Comparison of ENCODE assay signal across 1 cellular context in genomic region chr1:154419620-154420020, GRCh38.
TF ChIP-seq lines count a peak whose summit lies in the region.

No MANE protein-coding gene starts in this region.

TF ChIP-seq in HepG2, 621 proteins besides CTCF, POLR2A, EP300 and RAD21 (continued from another document and continues in another):
- TF ChIP-seq ZFP37 (CRISPR knock-in tag; IDR thresholded peaks at IDR 0.05; ENCODE audit: borderline replicate concordance) (peak; percentile 39; the same call in 1 of the 2 replicates), ZNF720 (CRISPR knock-in tag; IDR thresholded peaks at IDR 0.05) (no peak), ZNF180 (CRISPR knock-in tag; IDR thresholded peaks at IDR 0.05; ENCODE audit: borderline replicate concordance, low read depth) (no peak), ZNF891 (CRISPR knock-in tag; IDR thresholded peaks at IDR 0.05) (no peak), RELA (CRISPR knock-in tag; IDR thresholded peaks at IDR 0.05) (no peak), RFX3 (CRISPR knock-in tag; IDR thresholded peaks at IDR 0.05) (no peak), ZNF703 (CRISPR knock-in tag; IDR thresholded peaks at IDR 0.05; ENCODE audit: borderline replicate concordance) (no peak), ZNF235 (CRISPR knock-in tag; IDR thresholded peaks at IDR 0.05; ENCODE audit: borderline replicate concordance) (no peak), TSC22D2 (CRISPR knock-in tag; IDR thresholded peaks at IDR 0.05; ENCODE audit: borderline replicate concordance) (no peak), POGZ (CRISPR knock-in tag; IDR thresholded peaks at IDR 0.05) (no peak), ZNF629 (CRISPR knock-in tag; conservative IDR thresholded peaks at IDR 0.05) (no peak), CHD2 (IDR thresholded peaks at IDR 0.05; ENCODE audit: low read depth, low read length) (no peak), ZNF484 (CRISPR knock-in tag; IDR thresholded peaks at IDR 0.05; ENCODE audit: borderline replicate concordance, low read depth) (no peak), NR2F1 (CRISPR knock-in tag; IDR thresholded peaks at IDR 0.05) (peak in 1 of 2 experiments; percentile 50; a peak in 1 of 4 replicates), NBN (conservative IDR thresholded peaks at IDR 0.05) (no peak), KDM1A (CRISPR knock-in tag; IDR thresholded peaks at IDR 0.05) (no peak), TBL1XR1 (IDR thresholded peaks at IDR 0.05; ENCODE audit: borderline replicate concordance, low read length, partially characterized antibody) (no peak), MXI1 (IDR thresholded peaks at IDR 0.05; ENCODE audit: borderline replicate concordance, low read depth, low read length) (no peak), ZNF124 (CRISPR knock-in tag; IDR thresholded peaks at IDR 0.05) (no peak), PHF21A (CRISPR knock-in tag; IDR thresholded peaks at IDR 0.05) (no peak; the same call in none of the 2 replicates), ZNF207 (IDR thresholded peaks at IDR 0.05; ENCODE audit: borderline replicate concordance) (no peak), NONO (IDR thresholded peaks at IDR 0.05) (no peak), NONO (CRISPR knock-in tag; conservative IDR thresholded peaks at IDR 0.05) (peak; percentile 47; the same call in 1 of the 2 replicates), BRCA1 (CRISPR knock-in tag; IDR thresholded peaks at IDR 0.05) (0 out of 2 replicates have a peak, but pooled peaks have one; percentile 53), NCOA1 (CRISPR knock-in tag; IDR thresholded peaks at IDR 0.05) (no peak), DPF2 (CRISPR knock-in tag; IDR thresholded peaks at IDR 0.05; ENCODE audit: borderline replicate concordance, low read depth) (peak; percentile 73), ZNF512 (CRISPR knock-in tag; IDR thresholded peaks at IDR 0.05) (no peak), DDIT3 (CRISPR knock-in tag; IDR thresholded peaks at IDR 0.05) (no peak), GMEB1 (CRISPR knock-in tag; IDR thresholded peaks at IDR 0.05; ENCODE audit: borderline replicate concordance) (0 out of 2 replicates have a peak, but pooled peaks have one; percentile 8), ZNF460 (CRISPR knock-in tag; IDR thresholded peaks at IDR 0.05; ENCODE audit: borderline replicate concordance) (no peak; the same call in 1 of the 2 replicates), FOXK2 (IDR thresholded peaks at IDR 0.05) (0 out of 2 replicates have a peak, but pooled peaks have one; percentile 33), SUZ12 (IDR thresholded peaks at IDR 0.05; ENCODE audit: low read depth, low read length) (no peak), ZNF496 (CRISPR knock-in tag; IDR thresholded peaks at IDR 0.05; ENCODE audit: insufficient replicate concordance) (no peak), ZFP36 (IDR thresholded peaks at IDR 0.05; ENCODE audit: borderline replicate concordance, low read depth, low read length, partially characterized antibody) (no peak), REXO4 (CRISPR knock-in tag; IDR thresholded peaks at IDR 0.05; ENCODE audit: borderline replicate concordance) (no peak), CHD4 (IDR thresholded peaks at IDR 0.05; ENCODE audit: borderline replicate concordance, low read length) (no peak), CCAR2 (optimal IDR thresholded peaks at IDR 0.05; ENCODE audit: low read depth, low read length) (no peak), ZNF263 (CRISPR knock-in tag; IDR thresholded peaks at IDR 0.05) (peak; percentile 40; the same call in 1 of the 2 replicates), ZNF792 (CRISPR knock-in tag; IDR thresholded peaks at IDR 0.05) (0 out of 2 replicates have a peak, but pooled peaks have one; percentile 61)
- TF ChIP-seq, protein P1, sequence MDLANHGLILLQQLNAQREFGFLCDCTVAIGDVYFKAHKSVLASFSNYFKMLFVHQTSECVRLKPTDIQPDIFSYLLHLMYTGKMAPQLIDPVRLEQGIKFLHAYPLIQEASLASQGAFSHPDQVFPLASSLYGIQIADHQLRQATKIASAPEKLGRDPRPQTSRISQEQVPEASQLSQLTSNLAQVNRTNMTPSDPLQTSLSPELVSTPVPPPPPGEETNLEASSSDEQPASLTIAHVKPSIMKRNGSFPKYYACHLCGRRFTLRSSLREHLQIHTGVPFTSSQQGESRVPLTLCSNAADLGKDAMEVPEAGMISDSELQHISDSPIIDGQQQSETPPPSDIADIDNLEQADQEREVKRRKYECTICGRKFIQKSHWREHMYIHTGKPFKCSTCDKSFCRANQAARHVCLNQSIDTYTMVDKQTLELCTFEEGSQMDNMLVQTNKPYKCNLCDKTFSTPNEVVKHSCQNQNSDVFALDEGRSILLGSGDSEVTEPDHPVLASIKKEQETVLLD (CRISPR knock-in tag; IDR thresholded peaks at IDR 0.05; ENCODE audit: low read depth) = no peak
- TF ChIP-seq, protein P2, sequence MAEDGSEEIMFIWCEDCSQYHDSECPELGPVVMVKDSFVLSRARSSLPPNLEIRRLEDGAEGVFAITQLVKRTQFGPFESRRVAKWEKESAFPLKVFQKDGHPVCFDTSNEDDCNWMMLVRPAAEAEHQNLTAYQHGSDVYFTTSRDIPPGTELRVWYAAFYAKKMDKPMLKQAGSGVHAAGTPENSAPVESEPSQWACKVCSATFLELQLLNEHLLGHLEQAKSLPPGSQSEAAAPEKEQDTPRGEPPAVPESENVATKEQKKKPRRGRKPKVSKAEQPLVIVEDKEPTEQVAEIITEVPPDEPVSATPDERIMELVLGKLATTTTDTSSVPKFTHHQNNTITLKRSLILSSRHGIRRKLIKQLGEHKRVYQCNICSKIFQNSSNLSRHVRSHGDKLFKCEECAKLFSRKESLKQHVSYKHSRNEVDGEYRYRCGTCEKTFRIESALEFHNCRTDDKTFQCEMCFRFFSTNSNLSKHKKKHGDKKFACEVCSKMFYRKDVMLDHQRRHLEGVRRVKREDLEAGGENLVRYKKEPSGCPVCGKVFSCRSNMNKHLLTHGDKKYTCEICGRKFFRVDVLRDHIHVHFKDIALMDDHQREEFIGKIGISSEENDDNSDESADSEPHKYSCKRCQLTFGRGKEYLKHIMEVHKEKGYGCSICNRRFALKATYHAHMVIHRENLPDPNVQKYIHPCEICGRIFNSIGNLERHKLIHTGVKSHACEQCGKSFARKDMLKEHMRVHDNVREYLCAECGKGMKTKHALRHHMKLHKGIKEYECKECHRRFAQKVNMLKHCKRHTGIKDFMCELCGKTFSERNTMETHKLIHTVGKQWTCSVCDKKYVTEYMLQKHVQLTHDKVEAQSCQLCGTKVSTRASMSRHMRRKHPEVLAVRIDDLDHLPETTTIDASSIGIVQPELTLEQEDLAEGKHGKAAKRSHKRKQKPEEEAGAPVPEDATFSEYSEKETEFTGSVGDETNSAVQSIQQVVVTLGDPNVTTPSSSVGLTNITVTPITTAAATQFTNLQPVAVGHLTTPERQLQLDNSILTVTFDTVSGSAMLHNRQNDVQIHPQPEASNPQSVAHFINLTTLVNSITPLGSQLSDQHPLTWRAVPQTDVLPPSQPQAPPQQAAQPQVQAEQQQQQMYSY (CRISPR knock-in tag; IDR thresholded peaks at IDR 0.05) = no peak
- TF ChIP-seq, protein P3, sequence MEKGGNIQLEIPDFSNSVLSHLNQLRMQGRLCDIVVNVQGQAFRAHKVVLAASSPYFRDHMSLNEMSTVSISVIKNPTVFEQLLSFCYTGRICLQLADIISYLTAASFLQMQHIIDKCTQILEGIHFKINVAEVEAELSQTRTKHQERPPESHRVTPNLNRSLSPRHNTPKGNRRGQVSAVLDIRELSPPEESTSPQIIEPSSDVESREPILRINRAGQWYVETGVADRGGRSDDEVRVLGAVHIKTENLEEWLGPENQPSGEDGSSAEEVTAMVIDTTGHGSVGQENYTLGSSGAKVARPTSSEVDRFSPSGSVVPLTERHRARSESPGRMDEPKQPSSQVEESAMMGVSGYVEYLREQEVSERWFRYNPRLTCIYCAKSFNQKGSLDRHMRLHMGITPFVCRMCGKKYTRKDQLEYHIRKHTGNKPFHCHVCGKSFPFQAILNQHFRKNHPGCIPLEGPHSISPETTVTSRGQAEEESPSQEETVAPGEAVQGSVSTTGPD (CRISPR knock-in tag; IDR thresholded peaks at IDR 0.05) = peak; percentile 72; the same call in 1 of the 2 replicates
- TF ChIP-seq, protein P4, sequence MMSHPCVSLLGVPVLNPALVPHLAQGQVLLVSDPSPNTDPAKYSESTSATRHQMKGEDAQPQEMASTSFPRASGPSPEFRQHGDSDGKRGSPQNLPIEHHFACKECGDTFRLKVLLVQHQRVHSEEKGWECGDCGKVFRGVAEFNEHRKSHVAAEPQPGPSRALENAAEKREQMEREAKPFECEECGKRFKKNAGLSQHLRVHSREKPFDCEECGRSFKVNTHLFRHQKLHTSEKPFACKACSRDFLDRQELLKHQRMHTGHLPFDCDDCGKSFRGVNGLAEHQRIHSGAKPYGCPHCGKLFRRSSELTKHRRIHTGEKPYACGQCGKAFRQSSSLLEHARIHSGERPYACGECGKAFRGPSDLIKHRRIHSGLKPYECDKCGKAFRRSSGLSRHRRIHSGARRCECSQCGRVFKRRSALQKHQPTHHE (CRISPR knock-in tag; IDR thresholded peaks at IDR 0.05; ENCODE audit: borderline replicate concordance) = no peak
- TF ChIP-seq, protein P5, sequence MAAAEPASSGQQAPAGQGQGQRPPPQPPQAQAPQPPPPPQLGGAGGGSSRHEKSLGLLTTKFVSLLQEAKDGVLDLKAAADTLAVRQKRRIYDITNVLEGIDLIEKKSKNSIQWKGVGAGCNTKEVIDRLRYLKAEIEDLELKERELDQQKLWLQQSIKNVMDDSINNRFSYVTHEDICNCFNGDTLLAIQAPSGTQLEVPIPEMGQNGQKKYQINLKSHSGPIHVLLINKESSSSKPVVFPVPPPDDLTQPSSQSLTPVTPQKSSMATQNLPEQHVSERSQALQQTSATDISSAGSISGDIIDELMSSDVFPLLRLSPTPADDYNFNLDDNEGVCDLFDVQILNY (CRISPR knock-in tag; conservative IDR thresholded peaks at IDR 0.05) = no peak
- TF ChIP-seq, protein P6, sequence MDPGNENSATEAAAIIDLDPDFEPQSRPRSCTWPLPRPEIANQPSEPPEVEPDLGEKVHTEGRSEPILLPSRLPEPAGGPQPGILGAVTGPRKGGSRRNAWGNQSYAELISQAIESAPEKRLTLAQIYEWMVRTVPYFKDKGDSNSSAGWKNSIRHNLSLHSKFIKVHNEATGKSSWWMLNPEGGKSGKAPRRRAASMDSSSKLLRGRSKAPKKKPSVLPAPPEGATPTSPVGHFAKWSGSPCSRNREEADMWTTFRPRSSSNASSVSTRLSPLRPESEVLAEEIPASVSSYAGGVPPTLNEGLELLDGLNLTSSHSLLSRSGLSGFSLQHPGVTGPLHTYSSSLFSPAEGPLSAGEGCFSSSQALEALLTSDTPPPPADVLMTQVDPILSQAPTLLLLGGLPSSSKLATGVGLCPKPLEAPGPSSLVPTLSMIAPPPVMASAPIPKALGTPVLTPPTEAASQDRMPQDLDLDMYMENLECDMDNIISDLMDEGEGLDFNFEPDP (CRISPR knock-in tag; conservative IDR thresholded peaks at IDR 0.05) = no peak
- TF ChIP-seq, protein P7, sequence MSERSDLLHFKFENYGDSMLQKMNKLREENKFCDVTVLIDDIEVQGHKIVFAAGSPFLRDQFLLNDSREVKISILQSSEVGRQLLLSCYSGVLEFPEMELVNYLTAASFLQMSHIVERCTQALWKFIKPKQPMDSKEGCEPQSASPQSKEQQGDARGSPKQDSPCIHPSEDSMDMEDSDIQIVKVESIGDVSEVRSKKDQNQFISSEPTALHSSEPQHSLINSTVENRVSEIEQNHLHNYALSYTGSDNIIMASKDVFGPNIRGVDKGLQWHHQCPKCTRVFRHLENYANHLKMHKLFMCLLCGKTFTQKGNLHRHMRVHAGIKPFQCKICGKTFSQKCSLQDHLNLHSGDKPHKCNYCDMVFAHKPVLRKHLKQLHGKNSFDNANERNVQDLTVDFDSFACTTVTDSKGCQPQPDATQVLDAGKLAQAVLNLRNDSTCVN (CRISPR knock-in tag; IDR thresholded peaks at IDR 0.05; ENCODE audit: borderline replicate concordance) = no peak
- TF ChIP-seq, protein P8, sequence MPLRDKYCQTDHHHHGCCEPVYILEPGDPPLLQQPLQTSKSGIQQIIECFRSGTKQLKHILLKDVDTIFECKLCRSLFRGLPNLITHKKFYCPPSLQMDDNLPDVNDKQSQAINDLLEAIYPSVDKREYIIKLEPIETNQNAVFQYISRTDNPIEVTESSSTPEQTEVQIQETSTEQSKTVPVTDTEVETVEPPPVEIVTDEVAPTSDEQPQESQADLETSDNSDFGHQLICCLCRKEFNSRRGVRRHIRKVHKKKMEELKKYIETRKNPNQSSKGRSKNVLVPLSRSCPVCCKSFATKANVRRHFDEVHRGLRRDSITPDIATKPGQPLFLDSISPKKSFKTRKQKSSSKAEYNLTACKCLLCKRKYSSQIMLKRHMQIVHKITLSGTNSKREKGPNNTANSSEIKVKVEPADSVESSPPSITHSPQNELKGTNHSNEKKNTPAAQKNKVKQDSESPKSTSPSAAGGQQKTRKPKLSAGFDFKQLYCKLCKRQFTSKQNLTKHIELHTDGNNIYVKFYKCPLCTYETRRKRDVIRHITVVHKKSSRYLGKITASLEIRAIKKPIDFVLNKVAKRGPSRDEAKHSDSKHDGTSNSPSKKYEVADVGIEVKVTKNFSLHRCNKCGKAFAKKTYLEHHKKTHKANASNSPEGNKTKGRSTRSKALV (CRISPR knock-in tag; IDR thresholded peaks at IDR 0.05) = peak; percentile 70; the same call in 1 of the 2 replicates
- TF ChIP-seq, protein P9, sequence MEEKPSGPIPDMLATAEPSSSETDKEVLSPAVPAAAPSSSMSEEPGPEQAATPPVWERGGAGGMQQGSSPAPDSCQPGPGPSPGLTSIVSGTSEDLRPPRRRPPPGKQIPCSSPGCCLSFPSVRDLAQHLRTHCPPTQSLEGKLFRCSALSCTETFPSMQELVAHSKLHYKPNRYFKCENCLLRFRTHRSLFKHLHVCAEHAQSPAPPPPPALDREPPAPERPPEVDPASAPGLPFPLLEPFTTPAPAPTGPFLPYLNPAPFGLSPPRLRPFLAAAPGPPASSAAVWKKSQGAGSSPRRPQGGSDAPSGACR (CRISPR knock-in tag; IDR thresholded peaks at IDR 0.05) = no peak
